Comparison of ENCODE assay signal across 8 cellular contexts in genomic region chr4:6988016-6988715, GRCh38. TPM values are rescaled to one million over a fixed set of nuclear protein-coding genes. Genes with fewer than 3 reads are reported as not detected.
DNase-seq lines count a peak whose midpoint lies in the region; ATAC-seq, FAIRE-seq and TF ChIP-seq lines count a peak whose summit lies in the region.

No MANE protein-coding gene starts in this region.

- peaks cover 91 to 95% (median 93%) of the 10 kb centered on the region in 10 experiments for H3K4me1 ChIP-seq in BLaER1 treated with 17β-estradiol and CSF1 and Interleukin-3, amounts not matched to agents 10 nM and 100 nM
- peaks cover 14% of the 10 kb centered on the region for H3K4me1 ChIP-seq in colonic mucosa
- peaks cover 29 to 37% of the 10 kb centered on the region in 2 donors for H3K4me1 ChIP-seq in naive thymus-derived CD4-positive, alpha-beta T cell (ENCODE audit: control insufficient read depth in 2 of 2, insufficient read depth in 2 of 2, low read length in 2 of 2)

- peak overlapping the region in 7 of 11 experiments; percentile 56 to 80 (median 74); a peak in 9 of 22 replicates for H3K27ac ChIP-seq in BLaER1 treated with 17β-estradiol and CSF1 and Interleukin-3, amounts not matched to agents 10 nM and 100 nM
- H3K27ac ChIP-seq in colonic mucosa = peak overlapping the region; percentile 0
- H3K27ac ChIP-seq in naive thymus-derived CD4-positive, alpha-beta T cell (ENCODE audit: low read depth, low read length) = peak overlapping the region; percentile 86

- TF ChIP-seq CTCF in colonic mucosa (IDR thresholded peaks at IDR 0.05) = no peak

- peak overlapping the region; percentile 94 to 99 (median 98) for H3K4me2 ChIP-seq in BLaER1 treated with 17β-estradiol and CSF1 and Interleukin-3, amounts not matched to agents 10 nM and 100 nM

- no peaks in the 10 kb centered on the region for H3K27me3 Mint-ChIP-seq in naive thymus-derived CD4-positive, alpha-beta T cell

- intact Hi-C loops in colonic mucosa (cut with DNase I) = loop anchor here (5.0 to 10.0 kb wide), 3 partner anchors 81 to 273 kb away; partner anchors contain the start of genes BLOC1S4 and TBC1D14
- intact Hi-C loops in naive thymus-derived CD4-positive, alpha-beta T cell (cut with micrococcal nuclease) = loop anchor here in 1 of 2 donors (5.0 kb wide), 1 partner anchor 61 kb away; no protein-coding TSS in a partner anchor

- peaks cover 0 to 16% (median 7%) of the 10 kb centered on the region in 5 donors for H3K36me3 Mint-ChIP-seq in naive thymus-derived CD4-positive, alpha-beta T cell

- no peaks in the 10 kb centered on the region for H3K9me3 ChIP-seq in BLaER1 treated with 17β-estradiol and CSF1 and Interleukin-3, amounts not matched to agents 10 nM and 100 nM (replicated peaks in 1 of 11)
- H3K9me3 ChIP-seq in MG63 (no peaks in the 10 kb centered on the region), colonic mucosa (no peaks in the 10 kb centered on the region)
- no peaks in the 10 kb centered on the region for H3K9me3 ChIP-seq in naive thymus-derived CD4-positive, alpha-beta T cell (ENCODE audit: control insufficient read depth in 2 of 3, low read length in 3 of 3)

- ATAC-seq in naive thymus-derived CD4-positive, alpha-beta T cell = no peak

- CTCF ChIA-PET in naive thymus-derived CD4-positive, alpha-beta T cell (lab: Charles Lee) = interaction anchor here (1.3 to 1.5 kb wide), 2 partner anchors 28 to 84 kb away, joined by 3 read pairs; no protein-coding TSS in a partner anchor

- no peaks in the 10 kb centered on the region for H3K27me3 ChIP-seq in BLaER1 treated with 17β-estradiol and CSF1 and Interleukin-3, amounts not matched to agents 10 nM and 100 nM
- H3K27me3 ChIP-seq in MG63 (no peaks in the 10 kb centered on the region), colonic mucosa (no peaks in the 10 kb centered on the region)
- no peaks in the 10 kb centered on the region for H3K27me3 ChIP-seq in naive thymus-derived CD4-positive, alpha-beta T cell (ENCODE audit: control insufficient read depth in 2 of 2, insufficient read depth in 2 of 2, low read length in 2 of 2)

- no peak for DNase-seq in MG63
- DNase-seq in colonic mucosa = no peak
- DNase-seq in naive thymus-derived CD4-positive, alpha-beta T cell = no peak
- no peak for DNase-seq in RCC 7860 (ENCODE audit: low spot score)
- DNase-seq in SK-N-DZ (ENCODE audit: low spot score) = no peak
- no peak for DNase-seq in SHP77 treated with DMSO at 0.1 percent for 48 hours (lab: John Stamatoyannopoulos, UW)
- DNase-seq in NCI-H526 (lab: John Stamatoyannopoulos, UW) = no peak

- peak overlapping the region; percentile 58 to 85 (median 74); a peak in 19 of 20 replicates for H3K4me3 ChIP-seq in BLaER1 treated with 17β-estradiol and CSF1 and Interleukin-3, amounts not matched to agents 10 nM and 100 nM
- H3K4me3 ChIP-seq in MG63 (peak overlapping the region; percentile 76), colonic mucosa (peak overlapping the region; percentile 65)
- peak overlapping the region; percentile 82 for H3K4me3 ChIP-seq in naive thymus-derived CD4-positive, alpha-beta T cell (ENCODE audit: low read length)

- POLR2A ChIA-PET in naive thymus-derived CD4-positive, alpha-beta T cell (lab: Charles Lee) = interaction anchor here (0.5 to 3.3 kb wide), 10 partner anchors 10 to 272 kb away, joined by 3 to 49 read pairs (median 6); partner anchors contain the start of genes BLOC1S4, GRPEL1, TADA2B and TBC1D14

- peak overlapping the region; percentile 73 to 90 (median 86) for H3K9ac ChIP-seq in BLaER1 treated with 17β-estradiol and CSF1 and Interleukin-3, amounts not matched to agents 10 nM and 100 nM
- H3K9ac ChIP-seq in colonic mucosa (ENCODE audit: low read depth in 2 of 2, low read length in 2 of 2) = peak overlapping the region in 1 of 2 donors; percentile 90

- peaks cover 56 to 92% (median 86%) of the 10 kb centered on the region in 7 donors for H3K4me1 Mint-ChIP-seq in naive thymus-derived CD4-positive, alpha-beta T cell

- peaks cover 92 to 100% (median 98%) of the 10 kb centered on the region in 11 experiments for H4K20me1 ChIP-seq in BLaER1 treated with 17β-estradiol and CSF1 and Interleukin-3, amounts not matched to agents 10 nM and 100 nM

- no peak for FAIRE-seq in RCC 7860 (lab: Jason Lieb, UNC)

- H3K36me3 ChIP-seq in BLaER1 treated with 17β-estradiol and CSF1 and Interleukin-3, amounts not matched to agents 10 nM and 100 nM = peaks cover 36 to 66% (median 42%) of the 10 kb centered on the region in 11 experiments; a peak in 21 of 22 replicates
- H3K36me3 ChIP-seq in MG63 (no peaks in the 10 kb centered on the region; the same call in 1 of the 2 replicates), colonic mucosa (no peaks in the 10 kb centered on the region)
- peaks cover 0 to 2% (median 0%) of the 10 kb centered on the region in 3 experiments for H3K36me3 ChIP-seq in naive thymus-derived CD4-positive, alpha-beta T cell (ENCODE audit: control insufficient read depth in 2 of 3, insufficient read depth in 3 of 3, low read length in 3 of 3)

- peaks cover 0 to 3% (median 0%) of the 10 kb centered on the region in 11 donors for H3K9me3 Mint-ChIP-seq in naive thymus-derived CD4-positive, alpha-beta T cell

- peak overlapping the region; percentile 92 to 100 (median 97) for H3K4me3 Mint-ChIP-seq in naive thymus-derived CD4-positive, alpha-beta T cell

- H3K27ac Mint-ChIP-seq in naive thymus-derived CD4-positive, alpha-beta T cell = peak overlapping the region in 8 of 9 donors; percentile 70 to 96 (median 91)

RNA-seq across cellular contexts. Expression of gene TADA2B, which starts 55.0 kb away (rescaled TPM):
- total RNA-seq in MG63 (2014; rRNA removed; shearing (Covaris generic); ENCODE audit: low replicate concordance) = 5.7 and 7.6 TPM in 2 replicates
- total RNA-seq in colonic mucosa = 10 to 100 TPM; 24.0 to 27.2 TPM
- total RNA-seq in naive thymus-derived CD4-positive, alpha-beta T cell = 10 to 100 TPM; 26.8 to 49.0 (median 41.5) TPM
- polyA plus RNA-seq in naive thymus-derived CD4-positive, alpha-beta T cell = 1 to 10 TPM; 4.0 to 5.3 TPM
- 5.2 and 6.2 TPM in 2 replicates for polyA plus RNA-seq in SK-N-DZ (2014; cell fraction: cytosol; rRNA removed)
- polyA plus RNA-seq in SK-N-DZ (2014; cell fraction: nucleus; rRNA removed) = 2.6 and 3.3 TPM in 2 replicates

Comparison
In these comparisons a context has a peak if more than half of its experiments do, and no peak if none do; other contexts are left out.
1. H3K27ac ChIP-seq: peak in every context shown above with its lines; median percentile 86 in naive thymus-derived CD4-positive, alpha-beta T cell; 74 in BLaER1 treated with 17β-estradiol and CSF1 and Interleukin-3, amounts not matched to agents 10 nM and 100 nM; 0 in colonic mucosa.